ENCODE assay signal across 8 cellular contexts in the genomic region with DNA sequence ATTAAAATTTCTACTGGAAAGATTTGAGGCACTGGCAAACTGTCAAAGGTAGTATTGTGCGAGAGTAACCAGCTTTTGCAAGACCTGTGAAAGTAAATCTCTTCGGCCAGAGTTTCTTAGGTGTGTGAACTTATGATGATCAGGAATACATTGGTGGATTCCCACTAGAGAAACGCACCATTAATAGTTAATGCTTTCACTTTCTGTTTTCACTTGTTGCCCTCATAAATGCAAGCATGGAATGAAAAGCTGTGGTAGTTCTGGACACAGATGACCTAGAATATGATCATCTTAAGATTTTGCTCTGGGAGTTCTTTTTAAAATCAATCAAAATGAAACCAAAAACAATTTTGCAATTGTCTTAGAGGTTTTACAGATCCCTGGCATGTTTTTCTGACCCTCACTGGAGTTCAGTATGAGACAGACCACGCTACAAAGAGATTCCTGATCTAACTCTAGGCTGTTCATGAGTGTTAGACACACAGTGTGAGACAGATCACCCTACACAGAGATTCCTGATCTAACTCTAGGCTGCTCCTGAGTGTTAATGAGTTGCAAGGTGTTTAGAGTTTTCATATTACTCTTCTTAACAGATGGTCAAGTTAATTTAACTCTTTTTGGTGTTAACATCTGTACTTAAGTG.
DNase-seq lines count a peak whose midpoint lies in the region; ATAC-seq, FAIRE-seq and TF ChIP-seq lines count a peak whose summit lies in the region.

No MANE protein-coding gene starts in this region.

- peaks cover 7% of the 10 kb centered on the region; the same call in 1 of the 2 replicates for H3K36me3 Mint-ChIP-seq in HFFc6 (ENCODE audit: low read depth)
- peaks cover 15% of the 10 kb centered on the region for H3K36me3 Mint-ChIP-seq in activated T-helper 2 cell treated with anti-CD3 and anti-CD28 coated beads, Interferon-gamma antibody, Interleukin-2, Interleukin-4, amounts not matched to agents 10 μg/mL and 5 μg/mL and 100 μg/mL, durations not matched to agents 14 hours and 24 hours and 36 hours (ENCODE audit: low read depth)
- peaks cover 6 to 45% (median 23%) of the 10 kb centered on the region in 5 donors for H3K36me3 Mint-ChIP-seq in naive thymus-derived CD4-positive, alpha-beta T cell

- peak; percentile 29 for ATAC-seq in naive thymus-derived CD4-positive, alpha-beta T cell
- ATAC-seq in left colon: no peak
- no peak for ATAC-seq in aorta (ENCODE audit: low FRiP score)

- peak overlapping the region; percentile 87 for H3K4me3 Mint-ChIP-seq in HFFc6
- peak overlapping the region; percentile 46 for H3K4me3 Mint-ChIP-seq in activated T-helper 2 cell treated with anti-CD3 and anti-CD28 coated beads, Interferon-gamma antibody, Interleukin-2, Interleukin-4, amounts not matched to agents 10 μg/mL and 5 μg/mL and 100 μg/mL, durations not matched to agents 14 hours and 24 hours and 36 hours (ENCODE audit: low read depth)
- H3K4me3 Mint-ChIP-seq in naive thymus-derived CD4-positive, alpha-beta T cell: peak overlapping the region; percentile 43 to 82 (median 78)

- H3K27ac ChIP-seq in naive thymus-derived CD4-positive, alpha-beta T cell (ENCODE audit: low read depth, low read length): no peak overlapping the region
- H3K27ac ChIP-seq in hepatocyte (no peak overlapping the region), aorta (ENCODE audit: low read depth in 1 of 2, low read length in 2 of 2) (no peak overlapping the region)

- peak overlapping the region; percentile 75 for H3K27ac Mint-ChIP-seq in HFFc6
- H3K27ac Mint-ChIP-seq in activated T-helper 2 cell treated with anti-CD3 and anti-CD28 coated beads, Interferon-gamma antibody, Interleukin-2, Interleukin-4, amounts not matched to agents 10 μg/mL and 5 μg/mL and 100 μg/mL, durations not matched to agents 14 hours and 24 hours and 36 hours: no peak overlapping the region
- H3K27ac Mint-ChIP-seq in naive thymus-derived CD4-positive, alpha-beta T cell: peak overlapping the region; percentile 14 to 78 (median 59)

- intact Hi-C loops in activated T-helper 2 cell treated with anti-CD3 and anti-CD28 coated beads, Interferon-gamma antibody, Interleukin-2, Interleukin-4, amounts not matched to agents 10 μg/mL and 5 μg/mL and 100 μg/mL, durations not matched to agents 14 hours and 24 hours and 36 hours (cut with micrococcal nuclease): loop anchor here (5.0 kb wide), 1 partner anchor 233 kb away; no protein-coding TSS in a partner anchor
- intact Hi-C loops in naive thymus-derived CD4-positive, alpha-beta T cell (cut with micrococcal nuclease): no loop called here
- intact Hi-C loops in left colon (cut with DNase I, micrococcal nuclease): no loop called here
- intact Hi-C loops in aorta (cut with DNase I): no loop called here

- DNase-seq in GM18507 (ENCODE audit: extremely low spot score, insufficient read length, low read depth) (no peak), HFFc6 (peak; percentile 8), hepatocyte (ENCODE audit: low spot score) (no peak), DMS114 treated with DMSO at 0.1 percent for 48 hours (lab: John Stamatoyannopoulos, UW; ENCODE audit: unreplicated experiment) (no peak), left colon (no peak), aorta (no peak)
- DNase-seq in activated T-helper 2 cell treated with anti-CD3 and anti-CD28 coated beads, Interferon-gamma antibody, Interleukin-2, Interleukin-4, amounts not matched to agents 10 μg/mL and 5 μg/mL and 100 μg/mL, durations not matched to agents 14 hours and 24 hours and 36 hours (ENCODE audit: low spot score): no peak
- DNase-seq in naive thymus-derived CD4-positive, alpha-beta T cell: peak in 2 of 9 donors; percentile 4 to 13

- H3K27me3 Mint-ChIP-seq in HFFc6 (ENCODE audit: insufficient read depth): no peaks in the 10 kb centered on the region
- no peaks in the 10 kb centered on the region for H3K27me3 Mint-ChIP-seq in activated T-helper 2 cell treated with anti-CD3 and anti-CD28 coated beads, Interferon-gamma antibody, Interleukin-2, Interleukin-4, amounts not matched to agents 10 μg/mL and 5 μg/mL and 100 μg/mL, durations not matched to agents 14 hours and 24 hours and 36 hours (ENCODE audit: low read depth)
- no peaks in the 10 kb centered on the region for H3K27me3 Mint-ChIP-seq in naive thymus-derived CD4-positive, alpha-beta T cell

- WGBS in hepatocyte (ENCODE audit: low lambda C conversion rate, missing lambda C conversion rate): 88% methylated on average over 4 of the region's 4 CpGs
- 46 to 58% methylated on average over 4 of the region's 4 CpGs for WGBS in aorta, 2 donors

- H3K4me2 ChIP-seq in hepatocyte: no peak overlapping the region

- POLR2A ChIA-PET in naive thymus-derived CD4-positive, alpha-beta T cell (lab: Charles Lee): no interaction called here

- peak overlapping the region; percentile 39 for H3K4me3 ChIP-seq in naive thymus-derived CD4-positive, alpha-beta T cell (ENCODE audit: low read length)
- H3K4me3 ChIP-seq in hepatocyte (no peak overlapping the region), aorta (ENCODE audit: low read length in 2 of 2) (no peak overlapping the region)

- no peaks in the 10 kb centered on the region for H3K9me3 ChIP-seq in naive thymus-derived CD4-positive, alpha-beta T cell (ENCODE audit: control insufficient read depth in 2 of 3, low read length in 3 of 3)
- H3K9me3 ChIP-seq in hepatocyte (ENCODE audit: low read depth) (no peaks in the 10 kb centered on the region), aorta (ENCODE audit: control insufficient read depth, low read length) (no peaks in the 10 kb centered on the region)

- H3K36me3 ChIP-seq in naive thymus-derived CD4-positive, alpha-beta T cell (ENCODE audit: control insufficient read depth in 2 of 3, insufficient read depth in 3 of 3, low read length in 3 of 3): no peaks in the 10 kb centered on the region
- H3K36me3 ChIP-seq in hepatocyte (replicated peaks; ENCODE audit: insufficient read depth, low read depth) (no peaks in the 10 kb centered on the region), aorta (ENCODE audit: control insufficient read depth in 1 of 2, insufficient read depth in 2 of 2, low read length in 1 of 2) (peaks cover 0 to 3% of the 10 kb centered on the region in 2 donors)

- TF ChIP-seq CTCF in HFFc6 (IDR thresholded peaks at IDR 0.05): no peak
- no peak for TF ChIP-seq CTCF in hepatocyte (IDR thresholded peaks at IDR 0.05; ENCODE audit: poor library complexity)

- peaks cover 24% of the 10 kb centered on the region for H3K4me1 Mint-ChIP-seq in HFFc6 (ENCODE audit: low read depth)
- H3K4me1 Mint-ChIP-seq in activated T-helper 2 cell treated with anti-CD3 and anti-CD28 coated beads, Interferon-gamma antibody, Interleukin-2, Interleukin-4, amounts not matched to agents 10 μg/mL and 5 μg/mL and 100 μg/mL, durations not matched to agents 14 hours and 24 hours and 36 hours (ENCODE audit: low read depth): peaks cover 11% of the 10 kb centered on the region
- peaks cover 9 to 22% (median 20%) of the 10 kb centered on the region in 7 donors for H3K4me1 Mint-ChIP-seq in naive thymus-derived CD4-positive, alpha-beta T cell

- H3K9me3 Mint-ChIP-seq in HFFc6: no peaks in the 10 kb centered on the region
- H3K9me3 Mint-ChIP-seq in activated T-helper 2 cell treated with anti-CD3 and anti-CD28 coated beads, Interferon-gamma antibody, Interleukin-2, Interleukin-4, amounts not matched to agents 10 μg/mL and 5 μg/mL and 100 μg/mL, durations not matched to agents 14 hours and 24 hours and 36 hours: no peaks in the 10 kb centered on the region
- H3K9me3 Mint-ChIP-seq in naive thymus-derived CD4-positive, alpha-beta T cell: peaks cover 0 to 1% (median 0%) of the 10 kb centered on the region in 11 donors

- no peak overlapping the region for H2AFZ ChIP-seq in hepatocyte

- peak; percentile 77 for FAIRE-seq in GM18507 (lab: Jason Lieb, UNC)

- CTCF ChIA-PET in naive thymus-derived CD4-positive, alpha-beta T cell (lab: Charles Lee): no interaction called here

- no peaks in the 10 kb centered on the region for H3K9me2 ChIP-seq in hepatocyte (replicated peaks; ENCODE audit: insufficient read depth)

- H3K4me1 ChIP-seq in naive thymus-derived CD4-positive, alpha-beta T cell (ENCODE audit: control insufficient read depth in 2 of 2, insufficient read depth in 2 of 2, low read length in 2 of 2): no peaks in the 10 kb centered on the region
- no peaks in the 10 kb centered on the region for H3K4me1 ChIP-seq in hepatocyte (ENCODE audit: insufficient read depth)
- no peaks in the 10 kb centered on the region for H3K4me1 ChIP-seq in aorta (ENCODE audit: control insufficient read depth in 1 of 2, insufficient read depth in 2 of 2, low read length in 2 of 2)

- no peaks in the 10 kb centered on the region for H3K27me3 ChIP-seq in naive thymus-derived CD4-positive, alpha-beta T cell (ENCODE audit: control insufficient read depth in 2 of 2, insufficient read depth in 2 of 2, low read length in 2 of 2)
- H3K27me3 ChIP-seq in hepatocyte (no peaks in the 10 kb centered on the region), aorta (ENCODE audit: control insufficient read depth in 1 of 2, insufficient read depth in 2 of 2, low read length in 1 of 2) (no peaks in the 10 kb centered on the region)

- H4K20me1 ChIP-seq in hepatocyte (ENCODE audit: insufficient read depth, poor library complexity, severe bottlenecking): no peaks in the 10 kb centered on the region

- H3K79me2 ChIP-seq in hepatocyte: no peaks in the 10 kb centered on the region
